In genomic region chr2:209253544-209253943, GRCh38 we compare ENCODE assay signal across 20 cellular contexts.
"Had no signal": no experiment of that assay in that cellular context is flagged by ENCODE, and none has a peak within 500 bp of the region (broad histone marks: within the 10 kb centered on the region; RNA-seq: fewer than 3 reads in every experiment).

No MANE protein-coding gene starts in this region.

- H3K27ac ChIP-seq: neutrophil, parathyroid adenoma, right lobe of liver, thoracic aorta, tibial nerve, upper lobe of left lung had no signal

- H3K9me3 ChIP-seq: mucosa of descending colon, neutrophil, right lobe of liver, thoracic aorta, tibial nerve, upper lobe of left lung had no signal

- FAIRE-seq: frontal cortex, small intestine, urothelium cell line had no signal

- H3K4me3 ChIP-seq: mucosa of descending colon, right lobe of liver, thoracic aorta, tibial nerve, upper lobe of left lung had no signal

- H3K36me3 ChIP-seq: neutrophil, right lobe of liver, thoracic aorta, tibial nerve, upper lobe of left lung had no signal

- DNase-seq: cortex of kidney; head of caudate nucleus; kidney; mesenchymal stem cell; mucosa of descending colon; naive B cell; right lobe of liver; small intestine; stimulated activated CD4-positive, alpha-beta T cell treated with anti-CD3 and anti-CD28 coated beads, Interleukin-15, amount 100 ng/mL, for 24 hours; stimulated activated CD4-positive, alpha-beta T cell treated with anti-CD3 and anti-CD28 coated beads, Interleukin-2, amount 100 ng/mL, for 48 hours; stimulated activated naive B cell treated with anti-CD40 and anti-IgM and Interleukin-4, amounts not matched to agents 10 μg/mL and 1 μg/mL and 100 μg/mL, for 72 hours; upper lobe of left lung had no signal

- ATAC-seq: left lobe of liver; mucosa of descending colon; natural killer cell treated with Interleukin-12 subunit alpha and Interleukin-12 subunit beta and Interleukin-15 and Interleukin-18, amount 100 ng/mL, for 72 hours; right lobe of liver; stimulated activated naive B cell treated with anti-CD40 and anti-IgM and Interleukin-4, amounts not matched to agents 10 μg/mL and 1 μg/mL and 100 μg/mL, for 72 hours had no signal

- H3K27me3 ChIP-seq: neutrophil, right lobe of liver, tibial nerve, upper lobe of left lung had no signal

- H3K4me1 ChIP-seq: parathyroid adenoma, right lobe of liver, tibial nerve, upper lobe of left lung had no signal
